9 cellular contexts compared by ENCODE assay signal in the genomic region with DNA sequence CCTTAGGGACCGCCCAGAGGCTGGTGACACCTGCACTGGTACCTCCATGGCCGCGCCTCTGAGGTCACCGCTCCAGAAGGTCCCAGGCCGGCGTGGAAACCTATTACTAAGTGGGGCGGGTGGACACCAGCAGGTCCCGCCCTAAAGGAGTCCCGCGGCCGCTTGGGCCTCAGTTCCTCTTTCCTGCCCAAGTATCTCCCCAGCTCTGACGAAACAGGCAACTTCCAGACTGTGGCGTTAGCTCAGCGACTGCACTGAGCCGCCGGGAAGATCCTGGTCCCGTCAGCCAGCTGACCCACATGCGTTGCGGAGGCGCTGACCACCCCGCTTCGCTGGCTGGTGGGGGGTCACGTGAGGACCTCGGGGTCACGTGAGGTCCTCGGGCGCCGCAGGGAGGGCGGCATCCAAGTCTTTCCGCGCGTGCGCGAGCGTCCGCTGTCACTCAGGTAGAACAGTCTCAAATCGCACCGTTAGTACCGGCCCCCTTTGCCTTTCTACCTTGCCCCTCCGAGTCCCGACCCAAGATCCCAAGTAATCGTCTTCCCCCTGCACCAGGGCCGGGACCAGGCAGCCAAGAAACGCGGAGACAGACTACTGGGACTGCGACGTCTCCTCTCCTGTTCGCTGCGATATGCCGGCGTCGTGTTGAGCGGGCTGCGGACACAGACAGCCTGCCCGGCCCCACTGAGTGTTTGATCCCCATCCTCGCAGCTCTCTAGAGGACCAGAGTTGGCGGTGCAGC. TPM values are rescaled to one million over a fixed set of nuclear protein-coding genes. Genes with fewer than 3 reads are reported as not detected.
DNase-seq lines count a peak whose midpoint lies in the region; ATAC-seq and TF ChIP-seq lines count a peak whose summit lies in the region.
"Had no signal": no experiment of that assay in that cellular context is flagged by ENCODE, and none has a peak within 500 bp of the region (broad histone marks: within the 10 kb centered on the region; RNA-seq: fewer than 3 reads in every experiment).

No MANE protein-coding gene starts in this region.

- ATAC-seq in GM23338: peak; percentile 90
- ATAC-seq in SK-N-SH treated with all-trans-retinoic acid at 6 μM for 48 hours: peak; percentile 93
- peak; percentile 96 to 99 (median 97) for ATAC-seq in psoas muscle

- peak overlapping the region; percentile 70 for H3K4me3 ChIP-seq in GM23338
- peak overlapping the region; percentile 74 for H3K4me3 ChIP-seq in left ventricle myocardium inferior
- peak overlapping the region; percentile 81 for H3K4me3 ChIP-seq in psoas muscle
- peak overlapping the region; percentile 45 to 59 for H3K4me3 ChIP-seq in uterus

- peak; percentile 97 for DNase-seq in ELF-1 (ENCODE audit: low read depth, low spot score)
- DNase-seq in GM23338 (ENCODE audit: low spot score): peak; percentile 97
- DNase-seq in M059J (ENCODE audit: low read depth): peak; percentile 88
- peak; percentile 88 for DNase-seq in activated naive CD8-positive, alpha-beta T cell treated with anti-CD3 and anti-CD28 coated beads for 36 hours
- peak; percentile 89 for DNase-seq in left ventricle myocardium inferior
- DNase-seq in psoas muscle: peak; percentile 87 to 93
- DNase-seq in uterus: peak; percentile 72 to 74

- intact Hi-C loops in left ventricle myocardium inferior (cut with micrococcal nuclease): no loop called here
- intact Hi-C loops in psoas muscle (cut with DNase I): loop anchor here in 1 of 2 donors (2.0 to 10.0 kb wide), 2 partner anchors 23 to 51 kb away; a partner anchor contains a TSS
- intact Hi-C loops in uterus (cut with DNase I; ENCODE audit: low total_unique reads): no loop called here

- H3K27me3 ChIP-seq in GM23338 (ENCODE audit: insufficient read depth) (peaks cover 4% of the 10 kb centered on the region; the same call in 1 of the 2 replicates), left ventricle myocardium inferior (ENCODE audit: low read depth) (no peaks in the 10 kb centered on the region), psoas muscle (ENCODE audit: insufficient read depth in 3 of 3, low read length in 2 of 3) (no peaks in the 10 kb centered on the region), uterus (no peaks in the 10 kb centered on the region)

- TF ChIP-seq CTCF in GM23338 (conservative IDR thresholded peaks at IDR 0.05; ENCODE audit: low read depth in 2 of 2) (no peak), left ventricle myocardium inferior (IDR thresholded peaks at IDR 0.05; ENCODE audit: borderline replicate concordance) (no peak), psoas muscle (IDR thresholded peaks at IDR 0.05) (no peak), uterus (IDR thresholded peaks at IDR 0.05) (no peak)

- peak overlapping the region; percentile 96 for H3K27ac ChIP-seq in GM23338 (ENCODE audit: low read depth)
- peak overlapping the region; percentile 83 for H3K27ac ChIP-seq in left ventricle myocardium inferior (replicated peaks)
- H3K27ac ChIP-seq in psoas muscle: peak overlapping the region; percentile 85
- H3K27ac ChIP-seq in uterus: peak overlapping the region; percentile 65 to 80

- peaks cover 6% of the 10 kb centered on the region for H3K4me1 Mint-ChIP-seq in GM23338
- H3K4me1 Mint-ChIP-seq in activated naive CD8-positive, alpha-beta T cell treated with anti-CD3 and anti-CD28 coated beads for 36 hours: peaks cover 10% of the 10 kb centered on the region

- H3K9me2 ChIP-seq in GM23338 (ENCODE audit: insufficient read depth): no peaks in the 10 kb centered on the region

- no peaks in the 10 kb centered on the region for H3K36me3 ChIP-seq in GM23338 (ENCODE audit: insufficient read depth)
- no peaks in the 10 kb centered on the region for H3K36me3 ChIP-seq in left ventricle myocardium inferior
- no peaks in the 10 kb centered on the region for H3K36me3 ChIP-seq in psoas muscle (ENCODE audit: insufficient read depth in 1 of 2, low read depth in 1 of 2)
- H3K36me3 ChIP-seq in uterus: no peaks in the 10 kb centered on the region

- peak; percentile 34 to 55 for TF ChIP-seq POLR2A in uterus (IDR thresholded peaks at IDR 0.05)

- H3K36me3 Mint-ChIP-seq in GM23338 (ENCODE audit: low read depth): peaks cover 11% of the 10 kb centered on the region; the same call in 2 of the 3 replicates
- H3K36me3 Mint-ChIP-seq in activated naive CD8-positive, alpha-beta T cell treated with anti-CD3 and anti-CD28 coated beads for 36 hours: peaks cover 2% of the 10 kb centered on the region

- no peaks in the 10 kb centered on the region for H3K79me2 ChIP-seq in GM23338 (replicated peaks; ENCODE audit: insufficient read depth)

- peaks cover 9% of the 10 kb centered on the region for H3K27me3 Mint-ChIP-seq in GM23338 (ENCODE audit: insufficient read depth, low read depth, poor library complexity)
- H3K27me3 Mint-ChIP-seq in activated naive CD8-positive, alpha-beta T cell treated with anti-CD3 and anti-CD28 coated beads for 36 hours: no peaks in the 10 kb centered on the region

- WGBS in psoas muscle, 3 donors: 0 to 1% (median 1%) methylated on average over 43 to 57 of the region's 57 CpGs

- no peaks in the 10 kb centered on the region for H4K20me1 ChIP-seq in GM23338 (replicated peaks; ENCODE audit: insufficient read depth)

- H3K4me3 Mint-ChIP-seq in GM23338: peak overlapping the region; percentile 87
- H3K4me3 Mint-ChIP-seq in activated naive CD8-positive, alpha-beta T cell treated with anti-CD3 and anti-CD28 coated beads for 36 hours: peak overlapping the region; percentile 84

- peaks cover 5% of the 10 kb centered on the region for H3K9me3 ChIP-seq in left ventricle myocardium inferior (replicated peaks)
- no peaks in the 10 kb centered on the region for H3K9me3 ChIP-seq in psoas muscle
- H3K9me3 ChIP-seq in uterus: no peaks in the 10 kb centered on the region

- peak overlapping the region; percentile 94 for H2AFZ ChIP-seq in GM23338

- H3K4me2 ChIP-seq in GM23338: peak overlapping the region; percentile 71

- H3K4me1 ChIP-seq in GM23338 (ENCODE audit: insufficient read depth) (peaks cover 12% of the 10 kb centered on the region), left ventricle myocardium inferior (peaks cover 12% of the 10 kb centered on the region), psoas muscle (peaks cover 4% of the 10 kb centered on the region), uterus (no peaks in the 10 kb centered on the region)

- peaks cover 13% of the 10 kb centered on the region for H3K9me3 Mint-ChIP-seq in GM23338
- H3K9me3 Mint-ChIP-seq in activated naive CD8-positive, alpha-beta T cell treated with anti-CD3 and anti-CD28 coated beads for 36 hours: peaks cover 3% of the 10 kb centered on the region

- peak overlapping the region; percentile 89 for H3K27ac Mint-ChIP-seq in GM23338
- peak overlapping the region; percentile 88 for H3K27ac Mint-ChIP-seq in activated naive CD8-positive, alpha-beta T cell treated with anti-CD3 and anti-CD28 coated beads for 36 hours

- peaks cover 17% of the 10 kb centered on the region for H3F3A ChIP-seq in GM23338 (replicated peaks; ENCODE audit: low read depth)

TF ChIP-seq in GM23338, 12 proteins besides CTCF, POLR2A, EP300 and RAD21:
- TF ChIP-seq CREB1 (CRISPR knock-in tag; IDR thresholded peaks at IDR 0.05; ENCODE audit: low read depth) (peak; percentile 53), POLR2AphosphoS5 (IDR thresholded peaks at IDR 0.05; ENCODE audit: low read depth) (peak; percentile 92), EZH2 (IDR thresholded peaks at IDR 0.05; ENCODE audit: low read depth, unreplicated experiment) (no peak)

TF ChIP-seq in SK-N-SH treated with all-trans-retinoic acid at 6 μM for 48 hours, 23 proteins besides CTCF, POLR2A, EP300 and RAD21 (continues in another document):
- TF ChIP-seq ZFP3 (CRISPR knock-in tag; IDR thresholded peaks at IDR 0.05): 0 out of 2 replicates have a peak, but pooled peaks have one; percentile 22
- TF ChIP-seq, protein P1, sequence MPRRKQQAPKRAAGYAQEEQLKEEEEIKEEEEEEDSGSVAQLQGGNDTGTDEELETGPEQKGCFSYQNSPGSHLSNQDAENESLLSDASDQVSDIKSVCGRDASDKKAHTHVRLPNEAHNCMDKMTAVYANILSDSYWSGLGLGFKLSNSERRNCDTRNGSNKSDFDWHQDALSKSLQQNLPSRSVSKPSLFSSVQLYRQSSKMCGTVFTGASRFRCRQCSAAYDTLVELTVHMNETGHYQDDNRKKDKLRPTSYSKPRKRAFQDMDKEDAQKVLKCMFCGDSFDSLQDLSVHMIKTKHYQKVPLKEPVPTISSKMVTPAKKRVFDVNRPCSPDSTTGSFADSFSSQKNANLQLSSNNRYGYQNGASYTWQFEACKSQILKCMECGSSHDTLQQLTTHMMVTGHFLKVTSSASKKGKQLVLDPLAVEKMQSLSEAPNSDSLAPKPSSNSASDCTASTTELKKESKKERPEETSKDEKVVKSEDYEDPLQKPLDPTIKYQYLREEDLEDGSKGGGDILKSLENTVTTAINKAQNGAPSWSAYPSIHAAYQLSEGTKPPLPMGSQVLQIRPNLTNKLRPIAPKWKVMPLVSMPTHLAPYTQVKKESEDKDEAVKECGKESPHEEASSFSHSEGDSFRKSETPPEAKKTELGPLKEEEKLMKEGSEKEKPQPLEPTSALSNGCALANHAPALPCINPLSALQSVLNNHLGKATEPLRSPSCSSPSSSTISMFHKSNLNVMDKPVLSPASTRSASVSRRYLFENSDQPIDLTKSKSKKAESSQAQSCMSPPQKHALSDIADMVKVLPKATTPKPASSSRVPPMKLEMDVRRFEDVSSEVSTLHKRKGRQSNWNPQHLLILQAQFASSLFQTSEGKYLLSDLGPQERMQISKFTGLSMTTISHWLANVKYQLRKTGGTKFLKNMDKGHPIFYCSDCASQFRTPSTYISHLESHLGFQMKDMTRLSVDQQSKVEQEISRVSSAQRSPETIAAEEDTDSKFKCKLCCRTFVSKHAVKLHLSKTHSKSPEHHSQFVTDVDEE (CRISPR knock-in tag; IDR thresholded peaks at IDR 0.05): 0 out of 2 replicates have a peak, but pooled peaks have one; percentile 35

RNA-seq across cellular contexts. Expression of a gene that starts 53.7 kb away (rescaled TPM):
- 36.0 and 43.8 TPM in 2 replicates for total RNA-seq in GM23338 (2014; rRNA removed; shearing (Covaris generic))
- polyA plus RNA-seq in GM23338 (2016; fragmentation: Nextera tagmentation; extraction: Ambion mirVana) (6.9 and 12.0 TPM in 2 replicates), psoas muscle (1 to 10 TPM; 2.7 to 5.9 (median 3.7) TPM)
- 17.7 and 17.8 TPM in 2 replicates for total RNA-seq in M059J (2014; rRNA removed; shearing (Covaris generic))
- total RNA-seq in activated naive CD8-positive, alpha-beta T cell treated with anti-CD3 and anti-CD28 coated beads for 36 hours: 10 to 100 TPM; 22.7 to 22.9 TPM
- total RNA-seq in left ventricle myocardium inferior (14.1 TPM), psoas muscle (10 to 100 TPM; 10.1 to 13.0 (median 12.1) TPM), uterus (10 to 100 TPM; 29.1 to 61.4 (median 45.5) TPM)

RNA-seq across cellular contexts. Expression of a gene that starts 58.5 kb away (rescaled TPM):
- 133 and 139 TPM in 2 replicates for total RNA-seq in GM23338 (2014; rRNA removed; shearing (Covaris generic))
- polyA plus RNA-seq in GM23338 (2016; fragmentation: Nextera tagmentation; extraction: Ambion mirVana): 63.5 and 71.9 TPM in 2 replicates
- 0.39 and 1.1 TPM in 2 replicates for total RNA-seq in M059J (2014; rRNA removed; shearing (Covaris generic))
- total RNA-seq in activated naive CD8-positive, alpha-beta T cell treated with anti-CD3 and anti-CD28 coated beads for 36 hours: under 1 TPM; 0.64 to 0.68 TPM
- not detected for total RNA-seq in left ventricle myocardium inferior
- 1 to 10 TPM in 2 of 4 donors, under 1 TPM in 2; 0.30 to 2.3 (median 0.89) TPM for total RNA-seq in psoas muscle
- polyA plus RNA-seq in psoas muscle: 1 to 10 TPM in 2 of 3 donors, under 1 TPM in 1; 0.85 to 1.4 (median 1.4) TPM
- total RNA-seq in uterus: 1 to 10 TPM in 1 of 4 donors, under 1 TPM in 2, not detected in 1; 0.26 to 8.4 (median 0.79) TPM
- total RNA-seq: subcutaneous adipose tissue had no signal

Comparison
In these comparisons a context has a peak if more than half of its experiments do, and no peak if none do; other contexts are left out.
1. Peak in every context shown above with its lines: DNase-seq, ATAC-seq, H3K4me3 ChIP-seq and H3K27ac ChIP-seq.
2. RNA of a gene that starts 58.5 kb away (total RNA-seq): 133 to 139 TPM in GM23338; 0.30 to 2.3 TPM in psoas muscle, 0.26 to 8.4 TPM in uterus, 0.64 to 0.68 TPM in activated naive CD8-positive, alpha-beta T cell treated with anti-CD3 and anti-CD28 coated beads for 36 hours, 0.39 to 1.1 TPM in M059J and not detected in left ventricle myocardium inferior (single experiment); every median in the first group is over 10 times any median in the second.